In the genomic region with DNA sequence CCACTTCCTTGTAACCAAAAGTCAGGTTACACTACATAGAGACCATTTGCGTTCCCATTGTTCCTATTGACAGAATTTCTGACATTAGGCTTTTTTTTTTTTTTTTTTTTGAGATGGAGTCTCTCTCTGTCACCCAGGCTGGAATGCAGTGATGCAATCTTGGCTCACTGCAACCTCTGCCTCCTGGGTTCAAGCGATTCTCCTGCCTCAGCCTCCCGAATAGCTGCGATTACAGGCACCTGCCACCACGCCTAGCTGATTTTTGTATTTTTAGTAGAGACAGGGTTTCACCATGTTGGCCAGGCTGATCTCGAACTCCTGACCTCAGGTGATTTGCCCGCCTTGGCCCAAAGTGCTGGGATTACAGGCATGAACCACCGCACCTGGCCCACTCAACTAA, we compare ENCODE assay signal across 4 cellular contexts.
TF ChIP-seq lines count a peak whose summit lies in the region.
"Not testable (repeated sequence)": the region's sequence is repeated elsewhere in the genome, so short reads cannot be mapped to it uniquely, and the experiment has no call there.

No MANE protein-coding gene starts in this region.

TF ChIP-seq in HEK293T, 16 proteins besides CTCF, POLR2A, EP300 and RAD21:
- 0 out of 2 replicates have a peak, but pooled peaks have one; percentile 14 for TF ChIP-seq ZNF384 (IDR thresholded peaks at IDR 0.05)

TF ChIP-seq in K562, 482 proteins besides CTCF, POLR2A, EP300 and RAD21:
- peak; percentile 53 for TF ChIP-seq CEBPG (CRISPR knock-in tag; IDR thresholded peaks at IDR 0.05)
- TF ChIP-seq CEBPG (tag; conservative IDR thresholded peaks at IDR 0.05 in 1 of 2, IDR thresholded peaks at IDR 0.05 in 1 of 2) = 0 out of 4 replicates have a peak, but pooled peaks of 1 of the 2 experiments have one; percentile 33
- peak; percentile 49; the same call in 1 of the 2 replicates for TF ChIP-seq ATF3 (IDR thresholded peaks at IDR 0.05)
- TF ChIP-seq ATF3 (CRISPR knock-in tag; conservative IDR thresholded peaks at IDR 0.05) = not testable (repeated sequence)
- TF ChIP-seq CEBPB (tag; IDR thresholded peaks at IDR 0.05) = 0 out of 2 replicates have a peak, but pooled peaks have one; percentile 14

TF ChIP-seq in H1, 55 proteins besides CTCF, POLR2A, EP300 and RAD21:
- 0 out of 2 replicates have a peak, but pooled peaks have one; percentile 24 for TF ChIP-seq CEBPB (IDR thresholded peaks at IDR 0.05; ENCODE audit: low read depth, low read length)

TF ChIP-seq in HepG2, 621 proteins besides CTCF, POLR2A, EP300 and RAD21:
- peak; percentile 68; the same call in 1 of the 2 replicates for TF ChIP-seq ZNF770 (CRISPR knock-in tag; IDR thresholded peaks at IDR 0.05)
